8 cellular contexts compared by ENCODE assay signal in genomic region chr7:151615058-151615457, GRCh38.
"Had no signal": no experiment of that assay in that cellular context is flagged by ENCODE, and none has a peak within 500 bp of the region (broad histone marks: within the 10 kb centered on the region; RNA-seq: fewer than 3 reads in every experiment).

No MANE protein-coding gene starts in this region.

- H3K36me3 ChIP-seq: HAP-1 had no signal

- H3K4me3 ChIP-seq: GM23248, HAP-1, K562 had no signal

- DNase-seq: GM23248, GOT3, H7, IMR-90, KG1 had no signal

- H3K9ac ChIP-seq: GM23248 had no signal

- H3K27ac ChIP-seq: GM23248 had no signal

- H3K9me3 ChIP-seq: HAP-1 had no signal

- H3K4me1 ChIP-seq: HAP-1 had no signal

- H2AFZ ChIP-seq: GM23248 had no signal

- ATAC-seq: HCT116, K562 had no signal
